Comparison of ENCODE assay signal across 1 cellular context in the genomic region with DNA sequence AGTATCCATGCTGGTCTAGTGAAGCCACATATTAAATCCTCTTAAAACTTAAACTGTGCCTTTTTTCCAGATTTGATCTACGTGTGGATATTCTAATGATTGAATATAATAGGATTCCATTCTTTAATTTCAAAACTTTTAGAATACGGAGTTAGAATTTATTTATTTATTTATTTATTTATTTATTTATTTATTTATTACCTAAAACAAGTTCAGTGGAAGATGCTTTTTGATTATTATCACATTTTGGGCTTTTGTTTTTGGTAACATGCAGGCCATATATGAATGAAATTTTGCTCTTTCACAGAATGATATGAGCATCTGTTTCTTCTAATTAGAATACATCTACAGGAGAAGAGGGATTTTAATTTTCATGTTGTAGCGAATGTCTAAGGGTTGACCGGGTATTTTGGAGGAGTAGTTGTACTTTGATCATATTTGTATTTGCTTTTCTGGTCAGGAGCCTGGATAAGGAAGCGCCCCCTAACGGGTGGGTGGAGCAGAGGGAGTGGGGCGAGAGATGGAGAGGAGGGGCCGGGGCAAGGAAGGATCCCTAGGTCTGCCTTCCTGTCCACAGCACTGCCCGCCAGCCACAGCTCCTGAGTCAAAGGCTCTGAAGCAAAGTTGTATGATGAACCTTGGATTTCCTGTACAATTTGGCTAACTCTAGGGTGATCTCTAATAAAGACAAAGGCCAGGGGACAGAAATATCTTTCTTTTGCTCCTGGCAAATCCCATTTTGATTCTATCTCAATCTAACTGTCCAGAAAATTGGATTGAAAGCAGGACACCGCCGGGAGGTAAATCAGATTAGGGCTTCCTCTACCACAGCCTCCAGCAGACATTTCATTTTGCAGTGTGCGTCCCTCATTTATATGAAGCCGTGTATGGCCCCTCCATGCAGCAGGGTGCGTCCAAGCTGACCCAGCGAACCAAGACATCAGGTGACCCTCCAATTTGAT.
TF ChIP-seq lines count a peak whose summit lies in the region.

No MANE protein-coding gene starts in this region.

TF ChIP-seq in H1, 55 proteins besides CTCF, POLR2A, EP300 and RAD21 (continued from another document):
- TF ChIP-seq, protein P1, sequence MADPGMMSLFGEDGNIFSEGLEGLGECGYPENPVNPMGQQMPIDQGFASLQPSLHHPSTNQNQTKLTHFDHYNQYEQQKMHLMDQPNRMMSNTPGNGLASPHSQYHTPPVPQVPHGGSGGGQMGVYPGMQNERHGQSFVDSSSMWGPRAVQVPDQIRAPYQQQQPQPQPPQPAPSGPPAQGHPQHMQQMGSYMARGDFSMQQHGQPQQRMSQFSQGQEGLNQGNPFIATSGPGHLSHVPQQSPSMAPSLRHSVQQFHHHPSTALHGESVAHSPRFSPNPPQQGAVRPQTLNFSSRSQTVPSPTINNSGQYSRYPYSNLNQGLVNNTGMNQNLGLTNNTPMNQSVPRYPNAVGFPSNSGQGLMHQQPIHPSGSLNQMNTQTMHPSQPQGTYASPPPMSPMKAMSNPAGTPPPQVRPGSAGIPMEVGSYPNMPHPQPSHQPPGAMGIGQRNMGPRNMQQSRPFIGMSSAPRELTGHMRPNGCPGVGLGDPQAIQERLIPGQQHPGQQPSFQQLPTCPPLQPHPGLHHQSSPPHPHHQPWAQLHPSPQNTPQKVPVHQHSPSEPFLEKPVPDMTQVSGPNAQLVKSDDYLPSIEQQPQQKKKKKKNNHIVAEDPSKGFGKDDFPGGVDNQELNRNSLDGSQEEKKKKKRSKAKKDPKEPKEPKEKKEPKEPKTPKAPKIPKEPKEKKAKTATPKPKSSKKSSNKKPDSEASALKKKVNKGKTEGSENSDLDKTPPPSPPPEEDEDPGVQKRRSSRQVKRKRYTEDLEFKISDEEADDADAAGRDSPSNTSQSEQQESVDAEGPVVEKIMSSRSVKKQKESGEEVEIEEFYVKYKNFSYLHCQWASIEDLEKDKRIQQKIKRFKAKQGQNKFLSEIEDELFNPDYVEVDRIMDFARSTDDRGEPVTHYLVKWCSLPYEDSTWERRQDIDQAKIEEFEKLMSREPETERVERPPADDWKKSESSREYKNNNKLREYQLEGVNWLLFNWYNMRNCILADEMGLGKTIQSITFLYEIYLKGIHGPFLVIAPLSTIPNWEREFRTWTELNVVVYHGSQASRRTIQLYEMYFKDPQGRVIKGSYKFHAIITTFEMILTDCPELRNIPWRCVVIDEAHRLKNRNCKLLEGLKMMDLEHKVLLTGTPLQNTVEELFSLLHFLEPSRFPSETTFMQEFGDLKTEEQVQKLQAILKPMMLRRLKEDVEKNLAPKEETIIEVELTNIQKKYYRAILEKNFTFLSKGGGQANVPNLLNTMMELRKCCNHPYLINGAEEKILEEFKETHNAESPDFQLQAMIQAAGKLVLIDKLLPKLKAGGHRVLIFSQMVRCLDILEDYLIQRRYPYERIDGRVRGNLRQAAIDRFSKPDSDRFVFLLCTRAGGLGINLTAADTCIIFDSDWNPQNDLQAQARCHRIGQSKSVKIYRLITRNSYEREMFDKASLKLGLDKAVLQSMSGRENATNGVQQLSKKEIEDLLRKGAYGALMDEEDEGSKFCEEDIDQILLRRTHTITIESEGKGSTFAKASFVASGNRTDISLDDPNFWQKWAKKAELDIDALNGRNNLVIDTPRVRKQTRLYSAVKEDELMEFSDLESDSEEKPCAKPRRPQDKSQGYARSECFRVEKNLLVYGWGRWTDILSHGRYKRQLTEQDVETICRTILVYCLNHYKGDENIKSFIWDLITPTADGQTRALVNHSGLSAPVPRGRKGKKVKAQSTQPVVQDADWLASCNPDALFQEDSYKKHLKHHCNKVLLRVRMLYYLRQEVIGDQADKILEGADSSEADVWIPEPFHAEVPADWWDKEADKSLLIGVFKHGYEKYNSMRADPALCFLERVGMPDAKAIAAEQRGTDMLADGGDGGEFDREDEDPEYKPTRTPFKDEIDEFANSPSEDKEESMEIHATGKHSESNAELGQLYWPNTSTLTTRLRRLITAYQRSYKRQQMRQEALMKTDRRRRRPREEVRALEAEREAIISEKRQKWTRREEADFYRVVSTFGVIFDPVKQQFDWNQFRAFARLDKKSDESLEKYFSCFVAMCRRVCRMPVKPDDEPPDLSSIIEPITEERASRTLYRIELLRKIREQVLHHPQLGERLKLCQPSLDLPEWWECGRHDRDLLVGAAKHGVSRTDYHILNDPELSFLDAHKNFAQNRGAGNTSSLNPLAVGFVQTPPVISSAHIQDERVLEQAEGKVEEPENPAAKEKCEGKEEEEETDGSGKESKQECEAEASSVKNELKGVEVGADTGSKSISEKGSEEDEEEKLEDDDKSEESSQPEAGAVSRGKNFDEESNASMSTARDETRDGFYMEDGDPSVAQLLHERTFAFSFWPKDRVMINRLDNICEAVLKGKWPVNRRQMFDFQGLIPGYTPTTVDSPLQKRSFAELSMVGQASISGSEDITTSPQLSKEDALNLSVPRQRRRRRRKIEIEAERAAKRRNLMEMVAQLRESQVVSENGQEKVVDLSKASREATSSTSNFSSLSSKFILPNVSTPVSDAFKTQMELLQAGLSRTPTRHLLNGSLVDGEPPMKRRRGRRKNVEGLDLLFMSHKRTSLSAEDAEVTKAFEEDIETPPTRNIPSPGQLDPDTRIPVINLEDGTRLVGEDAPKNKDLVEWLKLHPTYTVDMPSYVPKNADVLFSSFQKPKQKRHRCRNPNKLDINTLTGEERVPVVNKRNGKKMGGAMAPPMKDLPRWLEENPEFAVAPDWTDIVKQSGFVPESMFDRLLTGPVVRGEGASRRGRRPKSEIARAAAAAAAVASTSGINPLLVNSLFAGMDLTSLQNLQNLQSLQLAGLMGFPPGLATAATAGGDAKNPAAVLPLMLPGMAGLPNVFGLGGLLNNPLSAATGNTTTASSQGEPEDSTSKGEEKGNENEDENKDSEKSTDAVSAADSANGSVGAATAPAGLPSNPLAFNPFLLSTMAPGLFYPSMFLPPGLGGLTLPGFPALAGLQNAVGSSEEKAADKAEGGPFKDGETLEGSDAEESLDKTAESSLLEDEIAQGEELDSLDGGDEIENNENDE (IDR thresholded peaks at IDR 0.05; ENCODE audit: insufficient replicate concordance, low read length): no peak
- TF ChIP-seq, protein P2, sequence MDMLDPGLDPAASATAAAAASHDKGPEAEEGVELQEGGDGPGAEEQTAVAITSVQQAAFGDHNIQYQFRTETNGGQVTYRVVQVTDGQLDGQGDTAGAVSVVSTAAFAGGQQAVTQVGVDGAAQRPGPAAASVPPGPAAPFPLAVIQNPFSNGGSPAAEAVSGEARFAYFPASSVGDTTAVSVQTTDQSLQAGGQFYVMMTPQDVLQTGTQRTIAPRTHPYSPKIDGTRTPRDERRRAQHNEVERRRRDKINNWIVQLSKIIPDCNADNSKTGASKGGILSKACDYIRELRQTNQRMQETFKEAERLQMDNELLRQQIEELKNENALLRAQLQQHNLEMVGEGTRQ (IDR thresholded peaks at IDR 0.05; ENCODE audit: low read length): no peak
- no peak for TF ChIP-seq TBP (IDR thresholded peaks at IDR 0.05; ENCODE audit: low read depth, low read length)
- TF ChIP-seq TCF12 (IDR thresholded peaks at IDR 0.05; ENCODE audit: low read depth, low read length): no peak
- TF ChIP-seq, protein P3, sequence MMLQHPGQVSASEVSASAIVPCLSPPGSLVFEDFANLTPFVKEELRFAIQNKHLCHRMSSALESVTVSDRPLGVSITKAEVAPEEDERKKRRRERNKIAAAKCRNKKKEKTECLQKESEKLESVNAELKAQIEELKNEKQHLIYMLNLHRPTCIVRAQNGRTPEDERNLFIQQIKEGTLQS (IDR thresholded peaks at IDR 0.05; ENCODE audit: insufficient read depth, low read depth, low read length): no peak
